ENCODE assay signal across 10 cellular contexts in the genomic region with DNA sequence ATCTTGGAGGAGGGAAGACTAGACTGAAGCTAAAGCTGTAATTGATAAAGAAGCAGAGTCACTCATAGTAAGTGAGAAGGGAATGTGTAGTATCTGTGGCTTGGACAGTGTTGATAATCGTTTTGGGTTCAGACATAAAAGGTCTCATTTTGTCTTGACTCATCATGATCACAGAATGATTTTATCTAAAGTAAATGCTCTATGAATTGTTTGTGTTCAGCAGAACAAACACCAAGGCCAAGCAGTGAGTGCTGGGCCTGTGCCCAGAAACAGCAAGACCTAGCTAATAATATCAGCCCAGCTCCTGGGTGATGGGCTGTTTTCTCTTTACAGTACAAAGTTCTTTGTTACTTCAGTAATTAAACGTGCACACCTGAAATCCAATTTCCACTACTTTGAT. TPM values are rescaled to one million over a fixed set of nuclear protein-coding genes. Genes with fewer than 3 reads are reported as not detected.
A peak's percentile ranks its signal among the peaks of the same experiment; 100 is the strongest.
DNase-seq lines count a peak whose midpoint lies in the region; ATAC-seq lines count a peak whose summit lies in the region.
"Had no signal": no experiment of that assay in that cellular context is flagged by ENCODE, and none has a peak within 500 bp of the region (broad histone marks: within the 10 kb centered on the region; RNA-seq: fewer than 3 reads in every experiment).

No MANE protein-coding gene starts in this region.

- intact Hi-C loops in Right ventricle myocardium inferior (cut with DNase I), result no loop called here
- intact Hi-C loops in cardiac septum (cut with DNase I), result no loop called here
- intact Hi-C loops in left colon (cut with DNase I, micrococcal nuclease), result no loop called here

- peak; percentile 59 for ATAC-seq in Right ventricle myocardium inferior
- ATAC-seq in left colon, result peak; percentile 64
- ATAC-seq in GM19395 (IDR thresholded peaks at IDR 0.05; ENCODE audit: unreplicated experiment), result no peak

- in situ Hi-C loops in KBM-7 (cut with MboI; ENCODE audit: low pct_unique_long_range_greater_than_20kb, low sequenced_read_pairs), result no loop called here

- peak; percentile 72 for DNase-seq in Right ventricle myocardium inferior (ENCODE audit: missing footprints)
- no peak for DNase-seq in cardiac septum (ENCODE audit: low spot score)
- DNase-seq in astrocyte of the hippocampus (ENCODE audit: low read depth, low spot score), result peak; percentile 80
- DNase-seq in left colon, result peak; percentile 13 to 26
- no peak for DNase-seq in middle frontal gyrus (ENCODE audit: extremely low spot score, low spot score)
- no peak for DNase-seq in SKM-1 treated with dmso at 0.1 percent for 144 hours (lab: John Stamatoyannopoulos, UW; ENCODE audit: unreplicated experiment)
- no peak for DNase-seq in KBM-7
- DNase-seq: head of caudate nucleus, sigmoid colon had no signal

RNA-seq across cellular contexts. Expression of a gene that starts 26.7 kb away (rescaled TPM):
- total RNA-seq in Right ventricle myocardium inferior (1,230 TPM), cardiac septum (717 TPM), left colon (10 to 100 TPM; 18.0 to 27.4 TPM)

Comparison
In these comparisons a context has a peak if more than half of its experiments do, and no peak if none do; other contexts are left out.
1. DNase-seq: peak in Right ventricle myocardium inferior (single experiment), astrocyte of the hippocampus (single experiment) and left colon (2 of 2); none in cardiac septum (single experiment), middle frontal gyrus (single experiment), SKM-1 treated with dmso at 0.1 percent for 144 hours (single experiment) and KBM-7 (single experiment).
2. RNA of a gene that starts 26.7 kb away (total RNA-seq): 1,230 TPM in Right ventricle myocardium inferior (single experiment) and 717 TPM in cardiac septum (single experiment); 18.0 to 27.4 TPM in left colon; every median in the first group is over 10 times any median in the second.